Comparison of ENCODE assay signal across 13 cellular contexts in genomic region chr4:87419578-87420249, GRCh38. TPM values are rescaled to one million over a fixed set of nuclear protein-coding genes. Genes with fewer than 3 reads are reported as not detected.
DNase-seq lines count a peak whose midpoint lies in the region; ATAC-seq, FAIRE-seq and TF ChIP-seq lines count a peak whose summit lies in the region.
"Had no signal": no experiment of that assay in that cellular context is flagged by ENCODE, and none has a peak within 500 bp of the region (broad histone marks: within the 10 kb centered on the region; RNA-seq: fewer than 3 reads in every experiment).

No MANE protein-coding gene starts in this region.

- H3K4me3 ChIP-seq in PC-9: no peak overlapping the region
- H3K4me3 ChIP-seq in pancreas: no peak overlapping the region
- H3K4me3 ChIP-seq in MG63: no peak overlapping the region

- H3K27me3 ChIP-seq in PC-9 (ENCODE audit: insufficient read depth, low read depth): no peaks in the 10 kb centered on the region
- H3K27me3 ChIP-seq in pancreas: no peaks in the 10 kb centered on the region
- no peaks in the 10 kb centered on the region for H3K27me3 ChIP-seq in MG63

- peaks cover 26% of the 10 kb centered on the region for H3K79me2 ChIP-seq in PC-9 (ENCODE audit: low read depth)

- H3K4me2 ChIP-seq in PC-9: peak overlapping the region; percentile 28; the same call in 1 of the 2 replicates

- no peaks in the 10 kb centered on the region for H3K9me3 ChIP-seq in PC-9 (ENCODE audit: insufficient read depth, low read depth)
- no peaks in the 10 kb centered on the region for H3K9me3 ChIP-seq in pancreas
- no peaks in the 10 kb centered on the region for H3K9me3 ChIP-seq in MG63

- no TSS peak for BruUV-seq in PC-9 (replicated peaks; lab: Mats Ljungman, UMichigan)

- CTCF ChIA-PET in PC-9 (lab: Charles Lee): no interaction called here

- no peak for FAIRE-seq in pancreas (lab: Jason Lieb, UNC)
- FAIRE-seq: D721Med, H1 had no signal

- intact Hi-C loops in PC-9 (cut with micrococcal nuclease; ENCODE audit: unreplicated experiment): no loop called here
- intact Hi-C loops in pancreas (cut with DNase I): no loop called here

- 3 to 7% methylated on average over 5 of the region's 5 CpGs for WGBS in pancreas, 2 donors

- no peaks in the 10 kb centered on the region for H3F3A ChIP-seq in PC-9 (ENCODE audit: insufficient read depth, low read depth)

- H3K4me1 ChIP-seq in PC-9 (replicated peaks; ENCODE audit: insufficient read depth) (peaks cover 13% of the 10 kb centered on the region; the same call in 1 of the 2 replicates), pancreas (peaks cover 18 to 31% (median 22%) of the 10 kb centered on the region in 3 donors)

- H3K36me3 ChIP-seq in PC-9 (ENCODE audit: low read depth) (no peaks in the 10 kb centered on the region), pancreas (no peaks in the 10 kb centered on the region), MG63 (no peaks in the 10 kb centered on the region)
- H3K36me3 ChIP-seq: WERI-Rb-1 had no signal

- H4K20me1 ChIP-seq in PC-9 (ENCODE audit: insufficient read depth): no peaks in the 10 kb centered on the region

- no peak overlapping the region for H3K27ac ChIP-seq in PC-9
- H3K27ac ChIP-seq in pancreas: peak overlapping the region in 3 of 4 donors; percentile 12 to 51 (median 32)
- H3K27ac ChIP-seq: HL-60, WERI-Rb-1 had no signal

- H3K9me2 ChIP-seq in PC-9 (ENCODE audit: insufficient read depth): no peaks in the 10 kb centered on the region

- no peak for TF ChIP-seq CTCF in PC-9 (conservative IDR thresholded peaks at IDR 0.05)
- no peak for TF ChIP-seq CTCF in pancreas (IDR thresholded peaks at IDR 0.05)

- POLR2A ChIA-PET in PC-9 (lab: Charles Lee; ENCODE audit: unreplicated experiment): interaction anchor here (0.8 kb wide), 1 partner anchor 595 kb away, joined by 4 read pairs; no protein-coding TSS in a partner anchor

- peak in 3 of 4 donors; percentile 5 to 33 (median 11) for ATAC-seq in pancreas
- ATAC-seq: stimulated activated naive CD8-positive, alpha-beta T cell treated with anti-CD3 and anti-CD28 coated beads, Interleukin-15, Interleukin-2, amounts not matched to agents 100 U/mL and 50 U/mL, for 24 hours had no signal

- peak; percentile 48 for DNase-seq in HT-29 (ENCODE audit: low spot score)
- DNase-seq in PC-9: peak in 1 of 2 experiments; percentile 64
- DNase-seq in iris pigment epithelial cell (ENCODE audit: low read depth): peak; percentile 45
- no peak for DNase-seq in pancreas
- no peak for DNase-seq in EL
- DNase-seq in activated gamma-delta T cell treated with Interleukin-2 at 50 U/mL for 16 hours: no peak
- no peak for DNase-seq in MG63
- DNase-seq: caudate nucleus; stimulated activated naive CD8-positive, alpha-beta T cell treated with anti-CD3 and anti-CD28 coated beads, Interleukin-15, Interleukin-2, amounts not matched to agents 100 U/mL and 50 U/mL, for 24 hours; WERI-Rb-1 had no signal

- H2AFZ ChIP-seq in PC-9: no peak overlapping the region

RNA-seq across cellular contexts. Expression of gene NUDT9, which starts 2.7 kb away (rescaled TPM):
- 9.1 and 19.4 TPM in 2 replicates for total RNA-seq in HT-29 (2014; rRNA removed; shearing (Covaris generic))
- total RNA-seq in PC-9 (2021) (14.7 and 15.3 TPM in 2 replicates), pancreas (10 to 100 TPM; 22.1 to 34.0 (median 28.1) TPM)
- 10 to 100 TPM; 45.4 to 64.4 TPM for polyA plus RNA-seq in pancreas
- total RNA-seq in MG63 (2014; rRNA removed; shearing (Covaris generic); ENCODE audit: low replicate concordance): 8.4 and 9.9 TPM in 2 replicates

RNA-seq across cellular contexts. Expression of gene HSD17B11, which starts 28.7 kb away (rescaled TPM):
- 10.4 and 13.1 TPM in 2 replicates for total RNA-seq in HT-29 (2014; rRNA removed; shearing (Covaris generic))
- total RNA-seq in PC-9 (2021) (26.9 and 30.5 TPM in 2 replicates), pancreas (10 to 100 TPM; 20.0 to 53.5 (median 34.8) TPM)
- 10 to 100 TPM; 31.1 to 43.7 TPM for polyA plus RNA-seq in pancreas
- total RNA-seq in MG63 (2014; rRNA removed; shearing (Covaris generic); ENCODE audit: low replicate concordance): 6.6 and 15.5 TPM in 2 replicates

Comparison
In these comparisons a context has a peak if more than half of its experiments do, and no peak if none do; other contexts are left out.
1. DNase-seq: peak in HT-29 (single experiment) and iris pigment epithelial cell (single experiment); none in pancreas (0 of 6), EL (single experiment), activated gamma-delta T cell treated with Interleukin-2 at 50 U/mL for 16 hours (single experiment) and MG63 (single experiment).